8 cellular contexts compared by ENCODE assay signal in the genomic region with DNA sequence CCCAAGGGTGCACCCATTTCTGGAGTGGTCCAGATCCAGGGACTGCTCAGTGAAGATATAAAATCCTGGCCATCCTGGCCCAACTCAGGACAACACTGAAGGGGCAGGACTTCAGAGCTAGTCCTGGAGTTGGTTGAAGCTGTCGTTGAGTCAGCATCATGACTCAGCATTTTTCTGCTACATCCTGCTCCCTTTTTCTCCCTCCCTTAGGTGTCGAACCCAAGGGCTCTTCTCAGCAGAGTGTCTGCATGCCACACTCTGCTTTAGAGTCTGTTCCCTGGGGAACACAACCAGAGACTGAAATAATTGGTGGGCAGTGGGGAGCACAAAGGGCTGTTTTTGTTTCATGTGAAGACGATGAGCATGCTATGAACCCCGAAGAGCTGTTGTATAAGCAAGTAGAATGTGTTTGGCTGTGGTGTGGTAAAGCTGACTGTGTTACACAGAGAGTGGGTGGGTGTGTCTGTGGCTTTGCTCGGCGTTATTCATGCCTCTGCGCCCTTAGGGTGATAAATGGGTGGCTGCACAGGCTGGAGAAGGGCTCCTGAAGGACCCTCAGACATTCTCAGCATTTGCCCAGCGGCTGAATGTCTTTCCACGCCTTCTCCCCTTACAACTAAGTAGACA.
DNase-seq lines count a peak whose midpoint lies in the region; FAIRE-seq and TF ChIP-seq lines count a peak whose summit lies in the region.
"Had no signal": no experiment of that assay in that cellular context is flagged by ENCODE, and none has a peak within 500 bp of the region (broad histone marks: within the 10 kb centered on the region; RNA-seq: fewer than 3 reads in every experiment).

No MANE protein-coding gene starts in this region.

- intact Hi-C loops in adrenal gland (cut with DNase I) (no loop called here), kidney (cut with DNase I) (no loop called here)

- H3K27ac ChIP-seq in adrenal gland (no peak overlapping the region), kidney (ENCODE audit: low read depth in 2 of 2, low read length in 2 of 2) (no peak overlapping the region)
- H3K27ac ChIP-seq: SJSA1 had no signal

- DNase-seq in GM04503 (ENCODE audit: low read depth) (peak; percentile 65), HK-2 (ENCODE audit: unreplicated experiment) (peak; percentile 40), adrenal gland (peak; percentile 9 to 58 (median 19)), medulla oblongata (ENCODE audit: extremely low spot score) (peak; percentile 26), T-helper 9 cell (no peak), kidney (no peak), superior temporal gyrus (ENCODE audit: extremely low spot score) (no peak)

- no peak overlapping the region for H3K9ac ChIP-seq in kidney (ENCODE audit: low read length in 2 of 2)

- H3K9me3 ChIP-seq in adrenal gland (replicated peaks in 1 of 3), result no peaks in the 10 kb centered on the region
- no peaks in the 10 kb centered on the region for H3K9me3 ChIP-seq in kidney (ENCODE audit: control insufficient read depth in 1 of 2, low read length in 2 of 2)
- H3K9me3 ChIP-seq: SJSA1 had no signal

- H3K27me3 ChIP-seq in adrenal gland, result no peaks in the 10 kb centered on the region
- H3K27me3 ChIP-seq: SJSA1 had no signal

- TF ChIP-seq POLR2A in adrenal gland (IDR thresholded peaks at IDR 0.05), result no peak

- H3K4me3 ChIP-seq in adrenal gland (no peak overlapping the region), kidney (ENCODE audit: low read length in 2 of 2) (no peak overlapping the region)
- H3K4me3 ChIP-seq: SJSA1 had no signal

- H3K36me3 ChIP-seq in adrenal gland (replicated peaks in 1 of 2) (no peaks in the 10 kb centered on the region), kidney (ENCODE audit: control insufficient read depth in 1 of 2, insufficient read depth in 2 of 2, low read length in 2 of 2) (no peaks in the 10 kb centered on the region)
- H3K36me3 ChIP-seq: SJSA1 had no signal

- H3K4me1 ChIP-seq in adrenal gland (replicated peaks in 1 of 2) (peaks cover 0 to 9% of the 10 kb centered on the region in 2 donors), kidney (ENCODE audit: control insufficient read depth in 1 of 2, insufficient read depth in 1 of 2, low read depth in 1 of 2, low read length in 2 of 2) (no peaks in the 10 kb centered on the region)

- no peak for FAIRE-seq in kidney (lab: Jason Lieb, UNC)

- TF ChIP-seq CTCF in adrenal gland (IDR thresholded peaks at IDR 0.05) (no peak), kidney (IDR thresholded peaks at IDR 0.05; ENCODE audit: borderline replicate concordance, extremely low read depth, insufficient read depth) (no peak)

- 54 to 65% (median 62%) methylated on average over 8 to 9 of the region's 9 CpGs for WGBS in adrenal gland, 4 donors

Comparison
In these comparisons a context has a peak if more than half of its experiments do, and no peak if none do; other contexts are left out.
1. DNase-seq: peak in GM04503 (single experiment), HK-2 (single experiment), adrenal gland (7 of 7) and medulla oblongata (single experiment); none in T-helper 9 cell (single experiment), kidney (single experiment) and superior temporal gyrus (single experiment).